8 cellular contexts compared by ENCODE assay signal in the genomic region with DNA sequence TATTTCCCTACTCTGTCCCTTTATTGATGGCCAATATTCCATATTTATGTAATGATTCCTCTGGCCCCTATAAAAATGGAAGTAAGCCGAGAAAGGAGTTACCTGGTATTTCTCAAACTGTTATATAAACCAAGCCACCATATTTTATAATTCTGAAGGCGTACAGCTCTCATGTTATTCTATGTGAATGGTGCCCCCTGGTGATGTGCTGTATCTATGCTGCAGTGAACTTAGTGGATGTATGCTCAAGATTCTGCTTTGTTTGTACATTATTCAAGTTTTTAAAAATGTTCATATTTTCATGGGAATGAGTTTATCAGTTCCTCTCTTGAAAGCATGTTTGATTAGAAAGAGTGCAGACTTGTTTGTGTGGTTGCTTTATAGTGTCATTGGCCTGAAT.
DNase-seq lines count a peak whose midpoint lies in the region; ATAC-seq and TF ChIP-seq lines count a peak whose summit lies in the region.

No MANE protein-coding gene starts in this region.

- H3K9me3 ChIP-seq in PC-3 (ENCODE audit: low read length): no peaks in the 10 kb centered on the region

- H3K36me3 ChIP-seq in PC-3 (ENCODE audit: low read depth, low read length): no peaks in the 10 kb centered on the region

- no TSS peak for BruUV-seq in PC-3 (replicated peaks; lab: Mats Ljungman, UMichigan)

- H4K20me1 ChIP-seq in PC-3 (ENCODE audit: low read length): no peaks in the 10 kb centered on the region

- intact Hi-C loops in PC-3 (cut with micrococcal nuclease) (loop anchor here (1.0 to 5.0 kb wide), 2 partner anchors 173 to 427 kb away; no protein-coding TSS in a partner anchor), sciatic nerve (cut with DNase I) (no loop called here)

- H3K27ac ChIP-seq in PC-3 (ENCODE audit: low read length): no peak overlapping the region

- H3K79me2 ChIP-seq in PC-3 (ENCODE audit: low read length): no peaks in the 10 kb centered on the region

- no peak overlapping the region for H3K4me3 ChIP-seq in PC-3 (ENCODE audit: low read length)
- H3K4me3 ChIP-seq in foreskin fibroblast (ENCODE audit: low read depth in 1 of 2, low read length in 2 of 2): no peak overlapping the region

- no peaks in the 10 kb centered on the region; the same call in 1 of the 2 replicates for H3K27me3 ChIP-seq in PC-3 (ENCODE audit: low read length)

- no peaks in the 10 kb centered on the region for H3F3A ChIP-seq in PC-3 (ENCODE audit: low read length, unreplicated experiment)

- H3K4me1 ChIP-seq in PC-3 (ENCODE audit: insufficient read depth, low read length): peaks cover 14% of the 10 kb centered on the region

- DNase-seq in NCI-H510A treated with DMSO at 0.1 percent for 48 hours (lab: John Stamatoyannopoulos, UW) (peak; percentile 7), NCI-H510A (lab: John Stamatoyannopoulos, UW) (no peak), PC-3 (peak; percentile 56), foreskin fibroblast (peak; percentile 34 to 82), sciatic nerve (ENCODE audit: low spot score) (peak; percentile 57), cerebellar nuclear complex (lab: John Stamatoyannopoulos, UW) (no peak), NCI-H2029 (lab: John Stamatoyannopoulos, UW) (no peak)

- TF ChIP-seq CTCF in PC-3 (conservative IDR thresholded peaks at IDR 0.05; ENCODE audit: low read depth, low read length) (peak; percentile 85), foreskin fibroblast (IDR thresholded peaks at IDR 0.05; ENCODE audit: low read depth, low read length) (peak; percentile 79)

- H3K9ac ChIP-seq in PC-3 (ENCODE audit: low read length): no peak overlapping the region

- CTCF ChIA-PET in PC-3 (lab: Charles Lee): interaction anchor here (1.0 to 1.3 kb wide), 2 partner anchors 173 to 562 kb away, joined by 3 read pairs; no protein-coding TSS in a partner anchor

- ATAC-seq in PC-3: peak; percentile 55; the same call in 1 of the 2 replicates
- ATAC-seq in sciatic nerve: no peak
- no peak for ATAC-seq in activated CD4-positive, CD25-positive, alpha-beta regulatory T cell treated with anti-CD3 and anti-CD28 coated beads, Interleukin-2, amount 50 U/mL, for 24 hours

- no peaks in the 10 kb centered on the region for H3K9me2 ChIP-seq in PC-3 (replicated peaks; ENCODE audit: low read length)

- H3K4me2 ChIP-seq in PC-3 (ENCODE audit: low read length): no peak overlapping the region

- POLR2A ChIA-PET in PC-3 (lab: Charles Lee; ENCODE audit: unreplicated experiment): interaction anchor here (0.5 kb wide), 1 partner anchor 842 kb away, joined by 3 read pairs; no protein-coding TSS in a partner anchor

- 0 out of 2 replicates have a peak overlapping the region, but pooled peaks have one; percentile 32 for H2AFZ ChIP-seq in PC-3 (ENCODE audit: low read length)

Comparison
In these comparisons a context has a peak if more than half of its experiments do, and no peak if none do; other contexts are left out.
1. DNase-seq: peak in NCI-H510A treated with DMSO at 0.1 percent for 48 hours (single experiment), PC-3 (single experiment), foreskin fibroblast (2 of 2) and sciatic nerve (single experiment); none in NCI-H510A (single experiment), cerebellar nuclear complex (0 of 2) and NCI-H2029 (single experiment).